In genomic region chr12:53220857-53221202, GRCh38 we compare ENCODE assay signal across 9 cellular contexts. TPM values are rescaled to one million over a fixed set of nuclear protein-coding genes. Genes with fewer than 3 reads are reported as not detected.
DNase-seq lines count a peak whose midpoint lies in the region; ATAC-seq, FAIRE-seq and TF ChIP-seq lines count a peak whose summit lies in the region.
"Had no signal": no experiment of that assay in that cellular context is flagged by ENCODE, and none has a peak within 500 bp of the region (broad histone marks: within the 10 kb centered on the region; RNA-seq: fewer than 3 reads in every experiment).

No MANE protein-coding gene starts in this region.

- H3K4me3 Mint-ChIP-seq in CD8-positive, alpha-beta memory T cell: peak overlapping the region; percentile 93 to 99 (median 96)
- peak overlapping the region; percentile 94 for H3K4me3 Mint-ChIP-seq in activated T-helper 1 cell treated with anti-CD3 and anti-CD28 coated beads, Interleukin-12 subunit alpha, Interleukin-12 subunit beta, Interleukin-2, Interleukin-4 antibody, amounts not matched to agents 30 ng/mL and 10 ng/mL and 1 ng/mL, durations not matched to agents 14 hours and 24 hours and 36 hours

- ATAC-seq in GM21381 (IDR thresholded peaks at IDR 0.05; ENCODE audit: unreplicated experiment): peak; percentile 51

- H3K36me3 Mint-ChIP-seq in CD8-positive, alpha-beta memory T cell: peaks cover 0 to 21% (median 3%) of the 10 kb centered on the region in 3 donors
- peaks cover 25% of the 10 kb centered on the region for H3K36me3 Mint-ChIP-seq in activated T-helper 1 cell treated with anti-CD3 and anti-CD28 coated beads, Interleukin-12 subunit alpha, Interleukin-12 subunit beta, Interleukin-2, Interleukin-4 antibody, amounts not matched to agents 30 ng/mL and 10 ng/mL and 1 ng/mL, durations not matched to agents 14 hours and 24 hours and 36 hours (ENCODE audit: low read depth)

- CTCF ChIA-PET in CD8-positive, alpha-beta memory T cell (lab: Charles Lee): interaction anchor here (0.7 to 13.9 kb wide), 11 partner anchors 8 to 125 kb away, joined by 3 to 166 read pairs (median 5); partner anchors contain the start of genes AAAS, ESPL1 and ITGB7

- peak; percentile 67 to 86 (median 75) for DNase-seq in CD8-positive, alpha-beta memory T cell
- DNase-seq in RCC 7860 (ENCODE audit: low spot score) (peak; percentile 82), esophagus muscularis mucosa (ENCODE audit: extremely low spot score) (peak; percentile 97)
- peak; percentile 83 for DNase-seq in activated T-helper 1 cell treated with anti-CD3 and anti-CD28 coated beads, Interleukin-12 subunit alpha, Interleukin-12 subunit beta, Interleukin-2, Interleukin-4 antibody, amounts not matched to agents 30 ng/mL and 10 ng/mL and 1 ng/mL, durations not matched to agents 14 hours and 24 hours and 36 hours (ENCODE audit: low spot score)
- peak; percentile 75 to 80 for DNase-seq in stimulated activated CD8-positive, alpha-beta memory T cell treated with anti-CD3 and anti-CD28 coated beads, Interleukin-7, amount 100 ng/mL, for 48 hours (ENCODE audit: extremely low read depth in 1 of 2, low read depth in 1 of 2)

- peak overlapping the region; percentile 64 for H3K9ac ChIP-seq in HUES6 (ENCODE audit: low read length)

- H3K4me1 Mint-ChIP-seq in CD8-positive, alpha-beta memory T cell: peaks cover 76 to 85% (median 85%) of the 10 kb centered on the region in 3 donors
- H3K4me1 Mint-ChIP-seq in activated T-helper 1 cell treated with anti-CD3 and anti-CD28 coated beads, Interleukin-12 subunit alpha, Interleukin-12 subunit beta, Interleukin-2, Interleukin-4 antibody, amounts not matched to agents 30 ng/mL and 10 ng/mL and 1 ng/mL, durations not matched to agents 14 hours and 24 hours and 36 hours (ENCODE audit: low read depth): peaks cover 83% of the 10 kb centered on the region

- H3K27me3 Mint-ChIP-seq in CD8-positive, alpha-beta memory T cell: no peaks in the 10 kb centered on the region
- H3K27me3 Mint-ChIP-seq in activated T-helper 1 cell treated with anti-CD3 and anti-CD28 coated beads, Interleukin-12 subunit alpha, Interleukin-12 subunit beta, Interleukin-2, Interleukin-4 antibody, amounts not matched to agents 30 ng/mL and 10 ng/mL and 1 ng/mL, durations not matched to agents 14 hours and 24 hours and 36 hours (ENCODE audit: insufficient read depth): peaks cover 2% of the 10 kb centered on the region

- 2% methylated on average over 10 of the region's 37 CpGs for WGBS in esophagus muscularis mucosa

- TF ChIP-seq CTCF in esophagus muscularis mucosa (IDR thresholded peaks at IDR 0.05): no peak

- intact Hi-C loops in activated T-helper 1 cell treated with anti-CD3 and anti-CD28 coated beads, Interleukin-12 subunit alpha, Interleukin-12 subunit beta, Interleukin-2, Interleukin-4 antibody, amounts not matched to agents 30 ng/mL and 10 ng/mL and 1 ng/mL, durations not matched to agents 14 hours and 24 hours and 36 hours (cut with micrococcal nuclease): loop anchor here (1.0 to 5.0 kb wide), 3 partner anchors 100 to 406 kb away; partner anchors contain the start of genes AAAS, ATF7 and PCBP2
- intact Hi-C loops in esophagus muscularis mucosa (cut with DNase I): no loop called here

- POLR2A ChIA-PET in CD8-positive, alpha-beta memory T cell (lab: Charles Lee): interaction anchor here (0.7 to 3.0 kb wide), 10 partner anchors 11 to 118 kb away, joined by 3 to 25 read pairs (median 6); partner anchors contain the start of genes AAAS, ESPL1, ITGB7 and PFDN5

- H3K4me3 ChIP-seq in CD8-positive, alpha-beta memory T cell (ENCODE audit: low read length): peak overlapping the region; percentile 96
- peak overlapping the region; percentile 80 for H3K4me3 ChIP-seq in HUES6 (ENCODE audit: low read depth, low read length)
- H3K4me3 ChIP-seq in esophagus muscularis mucosa: peak overlapping the region; percentile 71 to 84 (median 77)
- peak overlapping the region; percentile 88 for H3K4me3 ChIP-seq in muscle layer of duodenum (ENCODE audit: low read depth in 1 of 2, low read length in 2 of 2)

- peak overlapping the region; percentile 87 for H3K27ac ChIP-seq in CD8-positive, alpha-beta memory T cell (ENCODE audit: low read depth, low read length)
- H3K27ac ChIP-seq in HUES6 (ENCODE audit: low read depth, low read length) (no peak overlapping the region), esophagus muscularis mucosa (replicated peaks in 1 of 4) (peak overlapping the region; percentile 96 to 99 (median 98)), muscle layer of duodenum (ENCODE audit: low read length) (peak overlapping the region; percentile 99)

- TF ChIP-seq POLR2A in esophagus muscularis mucosa (IDR thresholded peaks at IDR 0.05; ENCODE audit: low read depth): no peak

- peak overlapping the region; percentile 90 to 98 (median 96) for H3K27ac Mint-ChIP-seq in CD8-positive, alpha-beta memory T cell
- H3K27ac Mint-ChIP-seq in activated T-helper 1 cell treated with anti-CD3 and anti-CD28 coated beads, Interleukin-12 subunit alpha, Interleukin-12 subunit beta, Interleukin-2, Interleukin-4 antibody, amounts not matched to agents 30 ng/mL and 10 ng/mL and 1 ng/mL, durations not matched to agents 14 hours and 24 hours and 36 hours: peak overlapping the region; percentile 98

- H3K36me3 ChIP-seq in CD8-positive, alpha-beta memory T cell (ENCODE audit: insufficient read depth, low read length): no peaks in the 10 kb centered on the region
- H3K36me3 ChIP-seq in HUES6 (ENCODE audit: control insufficient read depth, insufficient read depth, low read length): no peaks in the 10 kb centered on the region
- H3K36me3 ChIP-seq in esophagus muscularis mucosa: peaks cover 0 to 2% (median 0%) of the 10 kb centered on the region in 4 donors
- H3K36me3 ChIP-seq in muscle layer of duodenum (ENCODE audit: control insufficient read depth in 1 of 2, insufficient read depth in 2 of 2, low read length in 2 of 2): no peaks in the 10 kb centered on the region

- peaks cover 72% of the 10 kb centered on the region for H3K4me1 ChIP-seq in CD8-positive, alpha-beta memory T cell (ENCODE audit: insufficient read depth, low read length)
- peaks cover 70% of the 10 kb centered on the region for H3K4me1 ChIP-seq in HUES6 (ENCODE audit: control insufficient read depth, insufficient read depth, low read length)
- peaks cover 68 to 98% (median 95%) of the 10 kb centered on the region in 4 donors for H3K4me1 ChIP-seq in esophagus muscularis mucosa
- peaks cover 35 to 62% of the 10 kb centered on the region in 2 donors for H3K4me1 ChIP-seq in muscle layer of duodenum (ENCODE audit: control insufficient read depth in 1 of 2, insufficient read depth in 2 of 2, low read length in 2 of 2)

- no peak for TF ChIP-seq EP300 in esophagus muscularis mucosa (IDR thresholded peaks at IDR 0.05)

- no peaks in the 10 kb centered on the region for H3K27me3 ChIP-seq in CD8-positive, alpha-beta memory T cell (ENCODE audit: insufficient read depth, low read length, poor library complexity, severe bottlenecking)
- H3K27me3 ChIP-seq in HUES6 (ENCODE audit: control insufficient read depth, insufficient read depth, low read length) (peaks cover 12% of the 10 kb centered on the region), esophagus muscularis mucosa (no peaks in the 10 kb centered on the region), muscle layer of duodenum (ENCODE audit: low read depth, low read length) (no peaks in the 10 kb centered on the region)

- H3K9me3 Mint-ChIP-seq in CD8-positive, alpha-beta memory T cell: no peaks in the 10 kb centered on the region
- H3K9me3 Mint-ChIP-seq in activated T-helper 1 cell treated with anti-CD3 and anti-CD28 coated beads, Interleukin-12 subunit alpha, Interleukin-12 subunit beta, Interleukin-2, Interleukin-4 antibody, amounts not matched to agents 30 ng/mL and 10 ng/mL and 1 ng/mL, durations not matched to agents 14 hours and 24 hours and 36 hours: no peaks in the 10 kb centered on the region

- FAIRE-seq in RCC 7860 (lab: Jason Lieb, UNC): no peak
- FAIRE-seq: colon had no signal

- no peaks in the 10 kb centered on the region for H3K9me3 ChIP-seq in CD8-positive, alpha-beta memory T cell (ENCODE audit: low read length)
- no peaks in the 10 kb centered on the region for H3K9me3 ChIP-seq in HUES6 (ENCODE audit: control insufficient read depth, insufficient read depth, low read depth, low read length)
- H3K9me3 ChIP-seq in esophagus muscularis mucosa: no peaks in the 10 kb centered on the region
- no peaks in the 10 kb centered on the region for H3K9me3 ChIP-seq in muscle layer of duodenum (ENCODE audit: control insufficient read depth in 1 of 2, low read length in 2 of 2)

RNA-seq across cellular contexts. Expression of gene RARG, which starts 11.2 kb away (rescaled TPM):
- 10 to 100 TPM; 67.0 to 68.4 TPM for total RNA-seq in CD8-positive, alpha-beta memory T cell
- 15.4 TPM for polyA plus RNA-seq in CD8-positive, alpha-beta memory T cell
- 58.6 and 61.6 TPM in 2 replicates for total RNA-seq in activated T-helper 1 cell treated with anti-CD3 and anti-CD28 coated beads, Interleukin-12 subunit alpha, Interleukin-12 subunit beta, Interleukin-2, Interleukin-4 antibody, amounts not matched to agents 30 ng/mL and 10 ng/mL and 1 ng/mL, durations not matched to agents 14 hours and 24 hours and 36 hours
- total RNA-seq in esophagus muscularis mucosa: 10 to 100 TPM; 10.3 to 26.1 (median 22.9) TPM

RNA-seq across cellular contexts. Expression of gene ITGB7, which starts 13.8 kb away (rescaled TPM):
- total RNA-seq in CD8-positive, alpha-beta memory T cell: 100 to 1,000 TPM; 339 TPM
- polyA plus RNA-seq in CD8-positive, alpha-beta memory T cell: 292 TPM
- 258 and 266 TPM in 2 replicates for total RNA-seq in activated T-helper 1 cell treated with anti-CD3 and anti-CD28 coated beads, Interleukin-12 subunit alpha, Interleukin-12 subunit beta, Interleukin-2, Interleukin-4 antibody, amounts not matched to agents 30 ng/mL and 10 ng/mL and 1 ng/mL, durations not matched to agents 14 hours and 24 hours and 36 hours
- total RNA-seq in esophagus muscularis mucosa: 1 to 10 TPM; 1.1 to 1.8 (median 1.4) TPM

RNA-seq across cellular contexts. Expression of gene CSAD, which starts 40.1 kb away (rescaled TPM):
- total RNA-seq in CD8-positive, alpha-beta memory T cell: 10 to 100 TPM; 15.8 to 18.7 TPM
- polyA plus RNA-seq in CD8-positive, alpha-beta memory T cell: 0.70 TPM
- 21.7 and 22.6 TPM in 2 replicates for total RNA-seq in activated T-helper 1 cell treated with anti-CD3 and anti-CD28 coated beads, Interleukin-12 subunit alpha, Interleukin-12 subunit beta, Interleukin-2, Interleukin-4 antibody, amounts not matched to agents 30 ng/mL and 10 ng/mL and 1 ng/mL, durations not matched to agents 14 hours and 24 hours and 36 hours
- total RNA-seq in esophagus muscularis mucosa: 10 to 100 TPM; 10.8 to 27.8 (median 15.0) TPM

RNA-seq across cellular contexts. Expression of gene ZNF740, which starts 40.3 kb away (rescaled TPM):
- total RNA-seq in CD8-positive, alpha-beta memory T cell: 10 to 100 TPM; 50.4 to 52.0 TPM
- 3.3 TPM for polyA plus RNA-seq in CD8-positive, alpha-beta memory T cell
- 48.1 and 52.8 TPM in 2 replicates for total RNA-seq in activated T-helper 1 cell treated with anti-CD3 and anti-CD28 coated beads, Interleukin-12 subunit alpha, Interleukin-12 subunit beta, Interleukin-2, Interleukin-4 antibody, amounts not matched to agents 30 ng/mL and 10 ng/mL and 1 ng/mL, durations not matched to agents 14 hours and 24 hours and 36 hours
- total RNA-seq in esophagus muscularis mucosa: 10 to 100 TPM; 12.4 to 19.6 (median 15.3) TPM

RNA-seq across cellular contexts. Expression of gene ESPL1, which starts 47.3 kb away (rescaled TPM):
- 10 to 100 TPM; 58.4 to 63.4 TPM for total RNA-seq in CD8-positive, alpha-beta memory T cell
- not detected for polyA plus RNA-seq in CD8-positive, alpha-beta memory T cell
- 61.2 and 68.4 TPM in 2 replicates for total RNA-seq in activated T-helper 1 cell treated with anti-CD3 and anti-CD28 coated beads, Interleukin-12 subunit alpha, Interleukin-12 subunit beta, Interleukin-2, Interleukin-4 antibody, amounts not matched to agents 30 ng/mL and 10 ng/mL and 1 ng/mL, durations not matched to agents 14 hours and 24 hours and 36 hours
- total RNA-seq in esophagus muscularis mucosa: 1 to 10 TPM in 1 of 4 donors, under 1 TPM in 3; under 0.01 to 2.0 (median 0.24) TPM

Comparison
In these comparisons a context has a peak if more than half of its experiments do, and no peak if none do; other contexts are left out.
1. RNA of gene ITGB7, which starts 13.8 kb away (total RNA-seq): 339 TPM in CD8-positive, alpha-beta memory T cell and 258 to 266 TPM in activated T-helper 1 cell treated with anti-CD3 and anti-CD28 coated beads, Interleukin-12 subunit alpha, Interleukin-12 subunit beta, Interleukin-2, Interleukin-4 antibody, amounts not matched to agents 30 ng/mL and 10 ng/mL and 1 ng/mL, durations not matched to agents 14 hours and 24 hours and 36 hours; 1.1 to 1.8 TPM in esophagus muscularis mucosa; every median in the first group is over 10 times any median in the second.
2. Peak in every context shown above with its lines, with median percentiles within 50 percentile points of each other: DNase-seq and H3K4me3 ChIP-seq.